ENCODE assay signal across 8 cellular contexts in genomic region chr1:151909167-151910149, GRCh38. TPM values are rescaled to one million over a fixed set of nuclear protein-coding genes. Genes with fewer than 3 reads are reported as not detected.
A peak's percentile ranks its signal among the peaks of the same experiment; 100 is the strongest.
DNase-seq lines count a peak whose midpoint lies in the region; ATAC-seq, FAIRE-seq and TF ChIP-seq lines count a peak whose summit lies in the region.

THEM4 (minus strand) TSS chr1:151909511; CDS start chr1:151909458, 53 bp downstream.

- no peaks in the 10 kb centered on the region for H4K20me1 ChIP-seq in HepG2 (ENCODE audit: insufficient read depth, low read length)

- peaks cover 33% of the 10 kb centered on the region for H3K36me3 Mint-ChIP-seq in dendritic cell treated with granulocyte-macrophage colony-stimulating factor and Interleukin-4, amounts not matched to agents 40 ng/mL and 50 ng/mL, for 4 days (ENCODE audit: low read depth)

- intact Hi-C loops in dendritic cell treated with granulocyte-macrophage colony-stimulating factor and Interleukin-4, amounts not matched to agents 40 ng/mL and 50 ng/mL, for 4 days (cut with micrococcal nuclease): no loop called here
- intact Hi-C loops in HepG2 (cut with micrococcal nuclease; ENCODE audit: unreplicated experiment): no loop called here

- peak within 1 kb of the TSS; percentile 69 to 83 (median 78) for H3K4me3 ChIP-seq in HepG2 (replicated peaks in 1 of 3; ENCODE audit: insufficient read depth in 1 of 3, low read depth in 2 of 3, low read length in 3 of 3)

- no peaks in the 10 kb centered on the region for H3K36me3 ChIP-seq in HepG2 (replicated peaks in 1 of 2; ENCODE audit: control insufficient read depth in 1 of 2, insufficient read depth in 2 of 2, low read length in 2 of 2)

- peak within 1 kb of the TSS; percentile 99 for H3K27ac Mint-ChIP-seq in dendritic cell treated with granulocyte-macrophage colony-stimulating factor and Interleukin-4, amounts not matched to agents 40 ng/mL and 50 ng/mL, for 4 days

- H3K9me3 Mint-ChIP-seq in dendritic cell treated with granulocyte-macrophage colony-stimulating factor and Interleukin-4, amounts not matched to agents 40 ng/mL and 50 ng/mL, for 4 days: peaks cover 26% of the 10 kb centered on the region

- DNase-seq in ACHN (peak; percentile 98), NCI-H526 treated with DMSO at 0.1 percent for 48 hours (lab: John Stamatoyannopoulos, UW) (peak; percentile 99), HepG2 (ENCODE audit: low spot score) (peak; percentile 92)
- peak; percentile 90 to 92 for DNase-seq in activated CD4-positive, alpha-beta T cell treated with anti-CD3 and anti-CD28 coated beads, Interleukin-2, amount 50 U/mL, for 24 hours (ENCODE audit: low read depth in 1 of 2, low spot score in 1 of 2)
- DNase-seq in stimulated activated CD4-positive, alpha-beta T cell treated with anti-CD3 and anti-CD28 coated beads, Interleukin-2, amount 100 ng/mL, for 48 hours: peak; percentile 95 to 96

- peak within 1 kb of the TSS; percentile 66 for H2AFZ ChIP-seq in HepG2 (ENCODE audit: low read length)

- peaks cover 13% of the 10 kb centered on the region for H3K9me3 ChIP-seq in HepG2 (ENCODE audit: low read length)

- H3K79me2 ChIP-seq in HepG2 (ENCODE audit: insufficient read depth, low read length): no peaks in the 10 kb centered on the region

- ATAC-seq in GM18870 (IDR thresholded peaks at IDR 0.05; ENCODE audit: unreplicated experiment): peak; percentile 86
- ATAC-seq in HG03108 (IDR thresholded peaks at IDR 0.05; ENCODE audit: unreplicated experiment): peak; percentile 99
- peak; percentile 99 for ATAC-seq in HepG2

- FAIRE-seq in HepG2 (lab: Jason Lieb, UNC): no peak

- H3K4me2 ChIP-seq in HepG2 (ENCODE audit: low read depth, low read length): peak within 1 kb of the TSS; percentile 88

- TF ChIP-seq CTCF in HepG2 (CRISPR knock-in tag; IDR thresholded peaks at IDR 0.05): peak; percentile 74

- TSS peak; percentile 98 for BruUV-seq in HepG2 (replicated peaks; lab: Mats Ljungman, UMichigan)

- H3K27ac ChIP-seq in HepG2 (ENCODE audit: extremely low read length, insufficient read depth, low read length): peak within 1 kb of the TSS; percentile 76

- no peaks in the 10 kb centered on the region for H3K27me3 ChIP-seq in HepG2 (ENCODE audit: control insufficient read depth in 1 of 2, insufficient read depth in 2 of 2, low read length in 2 of 2)

- peak; percentile 62; the same call in 1 of the 2 replicates for TF ChIP-seq RAD21 in HepG2 (CRISPR knock-in tag; IDR thresholded peaks at IDR 0.05)

- H3K4me1 ChIP-seq in HepG2 (ENCODE audit: insufficient read depth, low read length): peaks cover 7% of the 10 kb centered on the region

- CTCF ChIA-PET in HepG2 (lab: Yijun Ruan, JAX; ENCODE audit: low intra/inter-chr PET ratio, low total read pairs): no interaction called here

- H3K4me1 Mint-ChIP-seq in dendritic cell treated with granulocyte-macrophage colony-stimulating factor and Interleukin-4, amounts not matched to agents 40 ng/mL and 50 ng/mL, for 4 days (ENCODE audit: low read depth): peaks cover 21% of the 10 kb centered on the region

- in situ Hi-C loops in ACHN (cut with HindIII; ENCODE audit: low pct_ligation_motif_present, low pct_unique_long_range_greater_than_20kb, low sequenced_read_pairs) (loop anchor here (25.0 kb wide), 1 partner anchor 103 kb away; no protein-coding TSS in a partner anchor), HepG2 (cut with HindIII; ENCODE audit: extremely low pct_ligation_motif_present, low pct_unique_long_range_greater_than_20kb) (no loop called here)

- POLR2A ChIA-PET in HepG2 (lab: Yijun Ruan, JAX): interaction anchor here (0.6 to 1.4 kb wide), 11 partner anchors 9 to 398 kb away, joined by 3 to 8 read pairs (median 4); partner anchors contain the start of genes CGN and MRPL9

- peak within 1 kb of the TSS; percentile 91 for H3K4me3 Mint-ChIP-seq in dendritic cell treated with granulocyte-macrophage colony-stimulating factor and Interleukin-4, amounts not matched to agents 40 ng/mL and 50 ng/mL, for 4 days

- peak; percentile 86 for TF ChIP-seq POLR2A in HepG2 (IDR thresholded peaks at IDR 0.05; ENCODE audit: insufficient read depth in 1 of 2, low read depth in 2 of 2, low read length in 2 of 2)

- 39% methylated on average over 17 of the region's 73 CpGs for WGBS in HepG2 (ENCODE audit: low lambda C conversion rate)

- peak within 1 kb of the TSS; percentile 83 for H3K9ac ChIP-seq in HepG2 (ENCODE audit: insufficient read depth, low read depth, low read length)

- no peaks in the 10 kb centered on the region for H3K27me3 Mint-ChIP-seq in dendritic cell treated with granulocyte-macrophage colony-stimulating factor and Interleukin-4, amounts not matched to agents 40 ng/mL and 50 ng/mL, for 4 days

- no peak for TF ChIP-seq EP300 in HepG2 (IDR thresholded peaks at IDR 0.05; ENCODE audit: low read depth in 2 of 2, low read length in 2 of 2)
- TF ChIP-seq EP300 in HepG2 (CRISPR knock-in tag; IDR thresholded peaks at IDR 0.05; ENCODE audit: borderline replicate concordance): 0 out of 2 replicates have a peak, but pooled peaks have one; percentile 10

TF ChIP-seq in HepG2, 621 proteins besides CTCF, POLR2A, EP300 and RAD21 (continues in another document):
- TF ChIP-seq SALL2 (CRISPR knock-in tag; IDR thresholded peaks at IDR 0.05): peak; percentile 89
- peak; percentile 91 to 96 for TF ChIP-seq HMGXB4 (CRISPR knock-in tag; IDR thresholded peaks at IDR 0.05; ENCODE audit: borderline replicate concordance in 1 of 2, low read depth in 1 of 2)
- TF ChIP-seq FOXK1 (CRISPR knock-in tag; IDR thresholded peaks at IDR 0.05; ENCODE audit: borderline replicate concordance, low read depth): 0 out of 2 replicates have a peak, but pooled peaks have one; percentile 65
- 0 out of 2 replicates have a peak, but pooled peaks have one; percentile 76 for TF ChIP-seq ZNF563 (CRISPR knock-in tag; IDR thresholded peaks at IDR 0.05)
- no peak for TF ChIP-seq ZNF562 (CRISPR knock-in tag; IDR thresholded peaks at IDR 0.05; ENCODE audit: borderline replicate concordance)
- TF ChIP-seq ZNF432 (CRISPR knock-in tag; IDR thresholded peaks at IDR 0.05; ENCODE audit: borderline replicate concordance): no peak
- no peak for TF ChIP-seq BRF2 (CRISPR knock-in tag; IDR thresholded peaks at IDR 0.05)
- TF ChIP-seq, protein P1, sequence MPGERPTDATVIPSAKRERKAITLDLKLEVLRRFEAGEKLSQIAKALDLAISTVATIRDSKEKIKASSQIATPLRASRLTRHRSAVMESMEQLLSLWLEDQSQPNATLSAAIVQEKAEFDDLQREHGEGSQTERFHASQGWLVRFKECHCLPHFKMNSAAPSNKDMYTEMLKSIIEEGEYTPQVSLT (CRISPR knock-in tag; IDR thresholded peaks at IDR 0.05; ENCODE audit: borderline replicate concordance, low read depth): no peak
- TF ChIP-seq ZNF234 (CRISPR knock-in tag; conservative IDR thresholded peaks at IDR 0.05): no peak; the same call in 1 of the 2 replicates

RNA-seq across cellular contexts. Expression of gene THEM4, which starts in this region (rescaled TPM):
- 10.9 and 12.8 TPM in 2 replicates for total RNA-seq in HepG2 (2016; rRNA removed; fragmentation: Illumina TruSeq; extraction: Trizol)
- total RNA-seq in HepG2 (2016; cell fraction: cytosol; rRNA removed; fragmentation: Illumina TruSeq; extraction: Trizol; ENCODE audit: low read depth): 11.8 and 13.1 TPM in 2 replicates
- total RNA-seq in HepG2 (2016; cell fraction: insoluble cytoplasmic fraction; rRNA removed; fragmentation: Illumina TruSeq; extraction: Trizol): 10.3 and 12.6 TPM in 2 replicates
- total RNA-seq in HepG2 (2016; cell fraction: membrane; rRNA removed; fragmentation: Illumina TruSeq; extraction: Trizol): 18.4 TPM in 2 replicates
- 4.8 and 7.4 TPM in 2 replicates for total RNA-seq in HepG2 (2016; cell fraction: nucleus; rRNA removed; fragmentation: Illumina TruSeq; extraction: Trizol)
- polyA plus RNA-seq in HepG2 (2011; rRNA removed): 11.2 and 13.9 TPM in 2 replicates
- polyA plus RNA-seq in HepG2 (2011; cell fraction: cytosol; rRNA removed): 6.1 and 9.4 TPM in 2 replicates
- polyA plus RNA-seq in HepG2 (2011; cell fraction: nucleus; rRNA removed): 5.0 and 8.6 TPM in 2 replicates
- 7.4 and 9.5 TPM in 2 replicates for polyA plus RNA-seq in HepG2 (2012)
- 17.6 and 24.8 TPM in 2 replicates for polyA plus RNA-seq in HepG2 (2016; cell fraction: cytosol; fragmentation: Illumina TruSeq; extraction: Trizol; ENCODE audit: low read depth)
- 15.4 and 16.4 TPM in 2 replicates for polyA plus RNA-seq in HepG2 (2016; cell fraction: insoluble cytoplasmic fraction; fragmentation: Illumina TruSeq; extraction: Trizol; ENCODE audit: low read depth)
- polyA plus RNA-seq in HepG2 (2016; cell fraction: membrane; fragmentation: Illumina TruSeq; extraction: Trizol; ENCODE audit: low read depth): 18.9 and 19.1 TPM in 2 replicates
- 14.0 and 15.0 TPM in 2 replicates for polyA plus RNA-seq in HepG2 (2016; cell fraction: nucleus; fragmentation: Illumina TruSeq; extraction: Trizol; ENCODE audit: insufficient read depth, low read depth)
- polyA minus RNA-seq in HepG2 (2011; rRNA and poly(A)+ RNA removed; ENCODE audit: low replicate concordance): 4.5 and 24.8 TPM in 2 replicates
- polyA minus RNA-seq in HepG2 (2011; cell fraction: cytosol; rRNA and poly(A)+ RNA removed): 3.4 and 4.2 TPM in 2 replicates
- polyA minus RNA-seq in HepG2 (2011; cell fraction: nucleus; rRNA and poly(A)+ RNA removed): 11.7 and 12.8 TPM in 2 replicates

Comparison
In these comparisons a context has a peak if more than half of its experiments do, and no peak if none do; other contexts are left out.
1. Peak in every context shown above with its lines: DNase-seq, ATAC-seq, H3K4me3 ChIP-seq and H3K27ac ChIP-seq.